8 cellular contexts compared by ENCODE assay signal in genomic region chr13:71864094-71864980, GRCh38. TPM values are rescaled to one million over a fixed set of nuclear protein-coding genes. Genes with fewer than 3 reads are reported as not detected.
DNase-seq lines count a peak whose midpoint lies in the region; ATAC-seq and TF ChIP-seq lines count a peak whose summit lies in the region.

No MANE protein-coding gene starts in this region.

- H3K27me3 Mint-ChIP-seq in activated CD4-positive, alpha-beta T cell treated with anti-CD3 and anti-CD28 coated beads for 36 hours, result peaks cover 38% of the 10 kb centered on the region
- peaks cover 21% of the 10 kb centered on the region for H3K27me3 Mint-ChIP-seq in nephron (ENCODE audit: low read depth)

- TF ChIP-seq CTCF in esophagus muscularis mucosa (IDR thresholded peaks at IDR 0.05) (no peak), nephron (IDR thresholded peaks at IDR 0.05; ENCODE audit: unreplicated experiment in 3 of 3) (no peak)

- POLR2A ChIA-PET in activated CD4-positive, alpha-beta T cell treated with anti-CD3 and anti-CD28 coated beads for 36 hours (lab: Charles Lee), result interaction anchor here (0.7 kb wide), 1 partner anchor 41 kb away, joined by 3 read pairs; no protein-coding TSS in a partner anchor

- intact Hi-C loops in activated CD4-positive, alpha-beta T cell treated with anti-CD3 and anti-CD28 coated beads for 36 hours (cut with DNase I, micrococcal nuclease), result loop anchor here in 1 of 2 experiments (10.0 kb wide), 1 partner anchor 700 kb away; no protein-coding TSS in a partner anchor
- intact Hi-C loops in esophagus muscularis mucosa (cut with DNase I), result no loop called here

- H3K27ac ChIP-seq in esophagus muscularis mucosa (replicated peaks in 1 of 4), result peak overlapping the region; percentile 47 to 67 (median 58)

- peak overlapping the region; percentile 81 for H3K4me3 Mint-ChIP-seq in activated CD4-positive, alpha-beta T cell treated with anti-CD3 and anti-CD28 coated beads for 36 hours
- peak overlapping the region; percentile 99 to 100 (median 100) for H3K4me3 Mint-ChIP-seq in nephron

- H3K36me3 ChIP-seq in esophagus muscularis mucosa, result no peaks in the 10 kb centered on the region

- peak overlapping the region; percentile 52 to 65 (median 58) for H3K4me3 ChIP-seq in esophagus muscularis mucosa

- peak overlapping the region; percentile 80 for H3K27ac Mint-ChIP-seq in activated CD4-positive, alpha-beta T cell treated with anti-CD3 and anti-CD28 coated beads for 36 hours
- peak overlapping the region; percentile 97 to 99 (median 97) for H3K27ac Mint-ChIP-seq in nephron

- H3K9me3 ChIP-seq in esophagus muscularis mucosa, result no peaks in the 10 kb centered on the region

- DNase-seq in activated CD4-positive, alpha-beta T cell treated with anti-CD3 and anti-CD28 coated beads for 36 hours, result peak; percentile 60
- DNase-seq in activated CD4-positive, alpha-beta T cell treated with anti-CD3 and anti-CD28 coated beads, Interleukin-2, amount 50 U/mL, for 1 hour, result no peak
- peak; percentile 70 for DNase-seq in SW480 (ENCODE audit: low spot score)
- DNase-seq in esophagus muscularis mucosa (ENCODE audit: extremely low spot score), result no peak
- DNase-seq in activated gamma-delta T cell (lab: John Stamatoyannopoulos, UW), result no peak

- CTCF ChIA-PET in activated CD4-positive, alpha-beta T cell treated with anti-CD3 and anti-CD28 coated beads for 36 hours (lab: Charles Lee), result no interaction called here

- peak; percentile 63 for ATAC-seq in activated CD4-positive, alpha-beta T cell treated with anti-CD3 and anti-CD28 coated beads for 36 hours
- no peak for ATAC-seq in GM21360 (IDR thresholded peaks at IDR 0.05; ENCODE audit: unreplicated experiment)
- ATAC-seq in HG03457 (IDR thresholded peaks at IDR 0.05; ENCODE audit: unreplicated experiment), result no peak

- H3K9me3 Mint-ChIP-seq in activated CD4-positive, alpha-beta T cell treated with anti-CD3 and anti-CD28 coated beads for 36 hours (ENCODE audit: low read depth), result no peaks in the 10 kb centered on the region
- no peaks in the 10 kb centered on the region for H3K9me3 Mint-ChIP-seq in nephron

- no peak for TF ChIP-seq POLR2A in esophagus muscularis mucosa (IDR thresholded peaks at IDR 0.05; ENCODE audit: low read depth)

- H3K27me3 ChIP-seq in esophagus muscularis mucosa, result peaks cover 0 to 44% (median 13%) of the 10 kb centered on the region in 4 donors

- H3K36me3 Mint-ChIP-seq in activated CD4-positive, alpha-beta T cell treated with anti-CD3 and anti-CD28 coated beads for 36 hours (ENCODE audit: low read depth), result peaks cover 3% of the 10 kb centered on the region
- peaks cover 5% of the 10 kb centered on the region for H3K36me3 Mint-ChIP-seq in nephron (ENCODE audit: low read depth)

- peaks cover 16% of the 10 kb centered on the region for H3K4me1 Mint-ChIP-seq in activated CD4-positive, alpha-beta T cell treated with anti-CD3 and anti-CD28 coated beads for 36 hours
- H3K4me1 Mint-ChIP-seq in nephron, result peaks cover 16% of the 10 kb centered on the region

- H3K4me1 ChIP-seq in esophagus muscularis mucosa, result peaks cover 3 to 38% (median 31%) of the 10 kb centered on the region in 4 donors

- TF ChIP-seq EP300 in esophagus muscularis mucosa (IDR thresholded peaks at IDR 0.05), result no peak

- 7% methylated on average over 39 of the region's 39 CpGs for WGBS in esophagus muscularis mucosa

RNA-seq across cellular contexts. Expression of gene DACH1, which starts 2.7 kb away (rescaled TPM):
- under 1 TPM; 0.09 to 0.21 TPM for total RNA-seq in activated CD4-positive, alpha-beta T cell treated with anti-CD3 and anti-CD28 coated beads for 36 hours
- 1 to 10 TPM; 1.2 to 2.0 (median 1.5) TPM for total RNA-seq in esophagus muscularis mucosa

Comparison
In these comparisons a context has a peak if more than half of its experiments do, and no peak if none do; other contexts are left out.
1. DNase-seq: peak in activated CD4-positive, alpha-beta T cell treated with anti-CD3 and anti-CD28 coated beads for 36 hours (single experiment) and SW480 (single experiment); none in activated CD4-positive, alpha-beta T cell treated with anti-CD3 and anti-CD28 coated beads, Interleukin-2, amount 50 U/mL, for 1 hour (single experiment), esophagus muscularis mucosa (single experiment) and activated gamma-delta T cell (single experiment).